35 cellular contexts compared by ENCODE assay signal in genomic region chr11:24406389-24406788, GRCh38.
"Had no signal": no experiment of that assay in that cellular context is flagged by ENCODE, and none has a peak within 500 bp of the region (broad histone marks: within the 10 kb centered on the region; RNA-seq: fewer than 3 reads in every experiment).

No MANE protein-coding gene starts in this region.

- DNase-seq: activated CD4-positive, alpha-beta T cell treated with anti-CD3 and anti-CD28 coated beads, Interleukin-2, amount 10 ng/mL, durations not matched to agents 24 days and 14 days; activated CD4-positive, alpha-beta T cell treated with anti-CD3 and anti-CD28 coated beads, Interleukin-2, amount 50 U/mL, for 4 hours; activated CD8-positive, alpha-beta T cell treated with anti-CD3 and anti-CD28 coated beads for 36 hours; activated effector memory CD4-positive, alpha-beta T cell treated with anti-CD3 and anti-CD28 coated beads, Interleukin-2, amount 50 U/mL, for 16 hours; activated naive CD4-positive, alpha-beta T cell treated with Interleukin-2 at 50 U/mL for 16 hours; activated naive CD8-positive, alpha-beta T cell treated with anti-CD3 and anti-CD28 coated beads, Interleukin-2, amount 10 ng/mL, durations not matched to agents 7 days and 5 days; activated T-cell treated with anti-CD3 and anti-CD28 coated beads, Interleukin-2, amount 50 U/mL, for 1 hour; activated T-cell treated with anti-CD3 and anti-CD28 coated beads, Interleukin-2, amount 50 U/mL, for 72 hours; amygdala; Kasumi-1; KG1; MG63; NCI-H1092; NCI-H1436 treated with DMSO at 0.1 percent for 48 hours; NCI-H1694 treated with DMSO at 0.1 percent for 48 hours; NCI-H2029; NCI-H2171; NCI-H510A; NCI-H526; NCI-H748 treated with DMSO at 0.1 percent for 48 hours; PC-9; SIG-M5; SW 1271; T-helper 1 cell; T-helper 2 cell; T-helper 9 cell had no signal

- H3K36me3 ChIP-seq: ascending aorta, cardiac muscle cell, MG63 had no signal

- H3K27me3 Mint-ChIP-seq: activated CD4-positive, alpha-beta T cell treated with anti-CD3 and anti-CD28 coated beads, Interleukin-2, amount 10 ng/mL, durations not matched to agents 24 days and 14 days; activated CD8-positive, alpha-beta T cell treated with anti-CD3 and anti-CD28 coated beads for 36 hours; activated naive CD4-positive, alpha-beta T cell treated with anti-CD3 and anti-CD28 coated beads, Interleukin-2, amount 50 U/mL, for 24 hours; activated naive CD8-positive, alpha-beta T cell treated with anti-CD3 and anti-CD28 coated beads, Interleukin-2, amount 10 ng/mL, durations not matched to agents 7 days and 5 days; activated T-helper 17 cell treated with anti-CD3 and anti-CD28 coated beads, Interleukin-2, amount 50 U/mL, for 72 hours; central memory CD8-positive, alpha-beta T cell had no signal

- H3K4me3 ChIP-seq: ascending aorta, cardiac muscle cell, MG63, PC-9 had no signal

- FAIRE-seq: RCC 7860 had no signal

- ATAC-seq: activated CD8-positive, alpha-beta T cell treated with anti-CD3 and anti-CD28 coated beads for 36 hours; activated T-cell treated with anti-CD3 and anti-CD28 coated beads, Interleukin-2, amount 50 U/mL, for 72 hours; activated T-helper 17 cell treated with anti-CD3 and anti-CD28 coated beads, Interleukin-2, amount 50 U/mL, for 72 hours; Right ventricle myocardium inferior had no signal

- H3K9me3 Mint-ChIP-seq: activated CD8-positive, alpha-beta T cell treated with anti-CD3 and anti-CD28 coated beads for 36 hours; activated naive CD4-positive, alpha-beta T cell treated with anti-CD3 and anti-CD28 coated beads, Interleukin-2, amount 50 U/mL, for 24 hours; activated naive CD8-positive, alpha-beta T cell treated with anti-CD3 and anti-CD28 coated beads, Interleukin-2, amount 10 ng/mL, durations not matched to agents 7 days and 5 days had no signal

- H3K27ac Mint-ChIP-seq: activated CD4-positive, alpha-beta T cell treated with anti-CD3 and anti-CD28 coated beads, Interleukin-2, amount 10 ng/mL, durations not matched to agents 24 days and 14 days; activated CD8-positive, alpha-beta T cell treated with anti-CD3 and anti-CD28 coated beads for 36 hours; activated naive CD4-positive, alpha-beta T cell treated with anti-CD3 and anti-CD28 coated beads, Interleukin-2, amount 50 U/mL, for 24 hours; activated naive CD8-positive, alpha-beta T cell treated with anti-CD3 and anti-CD28 coated beads, Interleukin-2, amount 10 ng/mL, durations not matched to agents 7 days and 5 days; activated T-cell treated with anti-CD3 and anti-CD28 coated beads, Interleukin-2, amount 50 U/mL, for 72 hours; activated T-helper 17 cell treated with anti-CD3 and anti-CD28 coated beads, Interleukin-2, amount 50 U/mL, for 72 hours had no signal

- H3K4me3 Mint-ChIP-seq: activated CD4-positive, alpha-beta T cell treated with anti-CD3 and anti-CD28 coated beads, Interleukin-2, amount 10 ng/mL, durations not matched to agents 24 days and 14 days; activated CD8-positive, alpha-beta T cell treated with anti-CD3 and anti-CD28 coated beads for 36 hours; activated naive CD4-positive, alpha-beta T cell treated with anti-CD3 and anti-CD28 coated beads, Interleukin-2, amount 50 U/mL, for 24 hours; activated naive CD8-positive, alpha-beta T cell treated with anti-CD3 and anti-CD28 coated beads, Interleukin-2, amount 10 ng/mL, durations not matched to agents 7 days and 5 days; activated T-cell treated with anti-CD3 and anti-CD28 coated beads, Interleukin-2, amount 50 U/mL, for 72 hours; activated T-helper 17 cell treated with anti-CD3 and anti-CD28 coated beads, Interleukin-2, amount 50 U/mL, for 72 hours; central memory CD8-positive, alpha-beta T cell had no signal

- H2AFZ ChIP-seq: PC-9 had no signal

- H3K9me3 ChIP-seq: ascending aorta, MG63 had no signal

- H3K4me1 Mint-ChIP-seq: activated CD4-positive, alpha-beta T cell treated with anti-CD3 and anti-CD28 coated beads, Interleukin-2, amount 10 ng/mL, durations not matched to agents 24 days and 14 days; activated naive CD4-positive, alpha-beta T cell treated with anti-CD3 and anti-CD28 coated beads, Interleukin-2, amount 50 U/mL, for 24 hours; activated naive CD8-positive, alpha-beta T cell treated with anti-CD3 and anti-CD28 coated beads, Interleukin-2, amount 10 ng/mL, durations not matched to agents 7 days and 5 days; activated T-helper 17 cell treated with anti-CD3 and anti-CD28 coated beads, Interleukin-2, amount 50 U/mL, for 72 hours; central memory CD8-positive, alpha-beta T cell had no signal

- H3K27ac ChIP-seq: ascending aorta, cardiac muscle cell, PC-9, RWPE1, VCaP had no signal

- H3K36me3 Mint-ChIP-seq: activated naive CD4-positive, alpha-beta T cell treated with anti-CD3 and anti-CD28 coated beads, Interleukin-2, amount 50 U/mL, for 24 hours; activated naive CD8-positive, alpha-beta T cell treated with anti-CD3 and anti-CD28 coated beads, Interleukin-2, amount 10 ng/mL, durations not matched to agents 7 days and 5 days had no signal

- H3K4me1 ChIP-seq: ascending aorta had no signal

- H3K4me2 ChIP-seq: PC-9 had no signal

- H3K27me3 ChIP-seq: ascending aorta, cardiac muscle cell, MG63 had no signal
